11 cellular contexts compared by ENCODE assay signal in genomic region chr10:119371704-119372663, GRCh38.
DNase-seq lines count a peak whose midpoint lies in the region; ATAC-seq and TF ChIP-seq lines count a peak whose summit lies in the region.
"Had no signal": no experiment of that assay in that cellular context is flagged by ENCODE, and none has a peak within 500 bp of the region (broad histone marks: within the 10 kb centered on the region; RNA-seq: fewer than 3 reads in every experiment).

No MANE protein-coding gene starts in this region.

- peaks cover 0 to 13% of the 10 kb centered on the region in 2 donors for H3K36me3 Mint-ChIP-seq in activated naive CD4-positive, alpha-beta T cell treated with anti-CD3 and anti-CD28 coated beads, Interleukin-2, amount 50 U/mL, for 72 hours

- H3K27me3 ChIP-seq in tibial artery (no peaks in the 10 kb centered on the region), body of pancreas (no peaks in the 10 kb centered on the region)
- H3K27me3 ChIP-seq: testis had no signal

- DNase-seq in activated naive CD4-positive, alpha-beta T cell treated with anti-CD3 and anti-CD28 coated beads, Interleukin-2, amount 50 U/mL, for 72 hours (ENCODE audit: low spot score in 2 of 2), result no peak
- no peak for DNase-seq in activated naive CD4-positive, alpha-beta T cell (lab: John Stamatoyannopoulos, UW)
- peak; percentile 61 for DNase-seq in fibroblast of the aortic adventitia (ENCODE audit: low read depth)
- no peak for DNase-seq in tibial artery
- no peak for DNase-seq in NAMALWA (ENCODE audit: low spot score)
- no peak for DNase-seq in stimulated activated naive CD4-positive, alpha-beta T cell (lab: John Stamatoyannopoulos, UW)
- DNase-seq in body of pancreas, result no peak
- DNase-seq: activated CD8-positive, alpha-beta T cell treated with anti-CD3 and anti-CD28 coated beads, Interleukin-2, amount 10 ng/mL, durations not matched to agents 7 days and 5 days; small intestine; testis had no signal

- H3K27ac ChIP-seq in tibial artery (peak overlapping the region; percentile 67 to 73), body of pancreas (peak overlapping the region in 1 of 4 donors; percentile 12)

- peak overlapping the region in 1 of 2 donors; percentile 42 for H3K27ac Mint-ChIP-seq in activated naive CD4-positive, alpha-beta T cell treated with anti-CD3 and anti-CD28 coated beads, Interleukin-2, amount 50 U/mL, for 72 hours
- H3K27ac Mint-ChIP-seq: activated CD8-positive, alpha-beta T cell treated with anti-CD3 and anti-CD28 coated beads, Interleukin-2, amount 10 ng/mL, durations not matched to agents 7 days and 5 days had no signal

- TF ChIP-seq CTCF in fibroblast of the aortic adventitia (IDR thresholded peaks at IDR 0.05; ENCODE audit: insufficient read depth, low read length) (peak; percentile 26), tibial artery (IDR thresholded peaks at IDR 0.05) (no peak), body of pancreas (IDR thresholded peaks at IDR 0.05) (no peak)

- ATAC-seq in activated naive CD4-positive, alpha-beta T cell treated with anti-CD3 and anti-CD28 coated beads, Interleukin-2, amount 50 U/mL, for 72 hours, result peak; percentile 65 to 83
- peak; percentile 40 for ATAC-seq in HG03095 (IDR thresholded peaks at IDR 0.05; ENCODE audit: unreplicated experiment)
- ATAC-seq in body of pancreas, result no peak
- ATAC-seq: activated CD8-positive, alpha-beta T cell treated with anti-CD3 and anti-CD28 coated beads, Interleukin-2, amount 10 ng/mL, durations not matched to agents 7 days and 5 days had no signal

- WGBS in body of pancreas, 2 donors, result 72 to 79% methylated on average over 5 to 7 of the region's 7 CpGs

- H3K36me3 ChIP-seq in tibial artery (no peaks in the 10 kb centered on the region), body of pancreas (replicated peaks in 1 of 2; ENCODE audit: insufficient read depth in 1 of 2, low read depth in 2 of 2) (no peaks in the 10 kb centered on the region)

- H3K4me1 ChIP-seq in tibial artery, result peaks cover 0 to 71% (median 40%) of the 10 kb centered on the region in 4 donors
- peaks cover 19% of the 10 kb centered on the region for H3K4me1 ChIP-seq in body of pancreas

- H3K4me3 ChIP-seq in fibroblast of the aortic adventitia (ENCODE audit: low read depth, low read length) (no peak overlapping the region), tibial artery (no peak overlapping the region), body of pancreas (no peak overlapping the region)
- H3K4me3 ChIP-seq: testis had no signal

- no peaks in the 10 kb centered on the region for H3K9me3 Mint-ChIP-seq in activated naive CD4-positive, alpha-beta T cell treated with anti-CD3 and anti-CD28 coated beads, Interleukin-2, amount 50 U/mL, for 72 hours

- TF ChIP-seq POLR2A in body of pancreas (IDR thresholded peaks at IDR 0.05), result no peak

- no peaks in the 10 kb centered on the region for H3K9me3 ChIP-seq in tibial artery
- no peaks in the 10 kb centered on the region for H3K9me3 ChIP-seq in body of pancreas
- H3K9me3 ChIP-seq: testis had no signal

- intact Hi-C loops in tibial artery (cut with DNase I; ENCODE audit: low total_unique reads) (loop anchor here (5.0 kb wide), 1 partner anchor 165 kb away; the partner anchor contains the start of gene GRK5), body of pancreas (cut with DNase I) (no loop called here)
